Comparison of ENCODE assay signal across 34 cellular contexts in genomic region chr3:56096941-56097340, GRCh38.
"Had no signal": no experiment of that assay in that cellular context is flagged by ENCODE, and none has a peak within 500 bp of the region (broad histone marks: within the 10 kb centered on the region; RNA-seq: fewer than 3 reads in every experiment).

No MANE protein-coding gene starts in this region.

- H3K36me3 ChIP-seq: MG63 had no signal

- H3K9me3 ChIP-seq: MG63 had no signal

- DNase-seq: Karpas-422, Kasumi-1, MG63, MM.1S, MV-4-11, NCI-H1048, NCI-H1092, NCI-H1092 treated with DMSO at 0.1 percent for 48 hours, NCI-H1105, NCI-H1105 treated with DMSO at 0.1 percent for 48 hours, NCI-H1417, NCI-H1417 treated with DMSO at 0.1 percent for 48 hours, NCI-H1436, NCI-H1436 treated with DMSO at 0.1 percent for 48 hours, NCI-H146, NCI-H1694, NCI-H1694 treated with DMSO at 0.1 percent for 48 hours, NCI-H187, NCI-H187 treated with DMSO at 0.1 percent for 48 hours, NCI-H1930, NCI-H2029, NCI-H2029 treated with DMSO at 0.1 percent for 48 hours, NCI-H2081, NCI-H2081 treated with DMSO at 0.1 percent for 48 hours, NCI-H2107, NCI-H2171, NCI-H2171 treated with DMSO at 0.1 percent for 48 hours, NCI-H2227 treated with DMSO at 0.1 percent for 48 hours, NCI-H226, NCI-H345, NCI-H446, NCI-H446 treated with DMSO at 0.1 percent for 48 hours, NCI-H510A had no signal

- H3K27ac ChIP-seq: KMS-11 had no signal

- H3K4me3 ChIP-seq: MG63 had no signal

- H3K27me3 ChIP-seq: MG63 had no signal
